ENCODE assay signal across 8 cellular contexts in the genomic region with DNA sequence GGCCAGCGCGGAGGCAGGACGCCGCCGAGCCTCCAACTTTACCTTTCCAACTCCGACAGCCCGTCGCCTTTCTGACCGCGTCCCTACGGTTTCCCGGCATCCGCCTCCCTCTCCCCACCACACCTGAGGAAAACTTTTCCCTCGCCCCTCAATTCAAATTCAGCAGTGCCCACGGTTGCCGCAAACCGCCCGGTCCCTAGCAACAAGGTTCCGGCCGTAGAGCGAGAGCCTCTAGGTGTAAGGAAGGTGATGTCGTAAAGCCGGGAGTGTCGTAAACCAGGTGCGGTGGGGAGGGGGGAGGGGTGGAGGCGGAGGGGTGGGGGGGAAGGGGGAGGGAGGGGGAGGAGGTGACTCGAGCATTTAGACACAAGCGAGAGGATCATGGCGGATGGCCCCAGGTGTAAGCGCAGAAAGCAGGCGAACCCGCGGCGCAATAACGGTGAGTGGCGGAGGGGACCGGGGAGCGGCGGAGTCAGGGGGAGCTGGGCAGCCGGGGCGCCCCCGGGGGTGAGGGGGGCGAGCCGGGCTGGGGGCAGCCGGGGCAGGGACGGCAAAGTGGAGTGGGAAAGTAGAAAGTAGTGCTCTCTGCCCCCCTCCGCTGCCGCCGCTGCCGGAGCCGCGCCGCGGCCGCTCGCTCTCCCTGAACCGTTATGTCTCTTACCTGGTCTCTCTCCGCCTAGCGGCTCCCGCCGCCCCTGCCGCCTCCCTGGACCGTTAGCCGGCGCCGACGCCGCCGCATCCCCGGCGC. TPM values are rescaled to one million over a fixed set of nuclear protein-coding genes. Genes with fewer than 3 reads are reported as not detected.
DNase-seq lines count a peak whose midpoint lies in the region; ATAC-seq, FAIRE-seq and TF ChIP-seq lines count a peak whose summit lies in the region.

A gene (plus strand): TSS at position 363 of the 748 bp plus-strand sequence. CDS start 19 bp downstream, at position 382.

- no peaks in the 10 kb centered on the region for H3K27me3 Mint-ChIP-seq in activated T-cell treated with anti-CD3 and anti-CD28 coated beads, Interleukin-2, amount 50 U/mL, for 24 hours

- H3K9me3 Mint-ChIP-seq in activated T-cell treated with anti-CD3 and anti-CD28 coated beads, Interleukin-2, amount 50 U/mL, for 24 hours: no peaks in the 10 kb centered on the region

- BruUV-seq in OCI-LY7 (replicated peaks; lab: Mats Ljungman, UMichigan): no TSS peak

- H2AFZ ChIP-seq in OCI-LY7 (ENCODE audit: low read length): peak within 1 kb of the TSS; percentile 79; the same call in 1 of the 2 replicates

- POLR2A ChIA-PET in OCI-LY7 (lab: Charles Lee): no interaction called here

- DNase-seq in D721Med (ENCODE audit: insufficient read length, low spot score): peak; percentile 29
- DNase-seq in HuH-7 (ENCODE audit: low spot score): peak; percentile 89
- peak; percentile 97 for DNase-seq in OCI-LY7 (ENCODE audit: low spot score)
- DNase-seq in activated T-cell treated with anti-CD3 and anti-CD28 coated beads, Interleukin-2, amount 50 U/mL, for 24 hours: peak; percentile 88
- peak; percentile 93 for DNase-seq in esophagus muscularis mucosa (ENCODE audit: extremely low spot score)
- peak; percentile 94 for DNase-seq in myocyte (ENCODE audit: low read depth)
- peak; percentile 69 to 90 for DNase-seq in stimulated activated CD8-positive, alpha-beta memory T cell treated with anti-CD3 and anti-CD28 coated beads, Interleukin-7, amount 100 ng/mL, for 48 hours (ENCODE audit: extremely low read depth in 1 of 2, low read depth in 1 of 2)

- peaks cover 47% of the 10 kb centered on the region for H3K4me1 Mint-ChIP-seq in activated T-cell treated with anti-CD3 and anti-CD28 coated beads, Interleukin-2, amount 50 U/mL, for 24 hours (ENCODE audit: low read depth)

- peaks cover 26% of the 10 kb centered on the region for H4K20me1 ChIP-seq in OCI-LY7 (ENCODE audit: insufficient read depth, low read length)

- no peak for TF ChIP-seq CTCF in D721Med (IDR thresholded peaks at IDR 0.05; ENCODE audit: insufficient read depth, missing control alignments)
- peak; percentile 35; the same call in 1 of the 2 replicates for TF ChIP-seq CTCF in OCI-LY7 (conservative IDR thresholded peaks at IDR 0.05; ENCODE audit: low read length)
- peak; percentile 51 to 76 (median 63) for TF ChIP-seq CTCF in esophagus muscularis mucosa (IDR thresholded peaks at IDR 0.05)

- under 1% methylated on average over 30 of the region's 71 CpGs for WGBS in esophagus muscularis mucosa

- peaks cover 23% of the 10 kb centered on the region for H3K36me3 Mint-ChIP-seq in activated T-cell treated with anti-CD3 and anti-CD28 coated beads, Interleukin-2, amount 50 U/mL, for 24 hours (ENCODE audit: low read depth)

- H3K4me1 ChIP-seq in OCI-LY7 (ENCODE audit: insufficient read depth, low read length, poor library complexity, severe bottlenecking) (peaks cover 32% of the 10 kb centered on the region), esophagus muscularis mucosa (peaks cover 7 to 34% (median 32%) of the 10 kb centered on the region in 4 donors)

- peaks cover 60% of the 10 kb centered on the region for H3K79me2 ChIP-seq in OCI-LY7 (ENCODE audit: insufficient read depth, low read depth, low read length)

- H3K9me3 ChIP-seq in OCI-LY7 (ENCODE audit: low read length) (no peaks in the 10 kb centered on the region), esophagus muscularis mucosa (no peaks in the 10 kb centered on the region)

- H3K27me3 ChIP-seq in esophagus muscularis mucosa: no peaks in the 10 kb centered on the region

- peak within 1 kb of the TSS; percentile 99 for H3K4me2 ChIP-seq in OCI-LY7 (ENCODE audit: low read length)

- no peak for FAIRE-seq in D721Med (lab: Jason Lieb, UNC)

- no peak for TF ChIP-seq EP300 in esophagus muscularis mucosa (IDR thresholded peaks at IDR 0.05)

- H3K27ac Mint-ChIP-seq in activated T-cell treated with anti-CD3 and anti-CD28 coated beads, Interleukin-2, amount 50 U/mL, for 24 hours: peak within 1 kb of the TSS; percentile 99

- peak; percentile 49 for TF ChIP-seq POLR2A in esophagus muscularis mucosa (IDR thresholded peaks at IDR 0.05; ENCODE audit: low read depth)

- H3K9me2 ChIP-seq in OCI-LY7 (ENCODE audit: insufficient read depth, low read length): no peaks in the 10 kb centered on the region

- peak within 1 kb of the TSS; percentile 94 for H3K27ac ChIP-seq in OCI-LY7 (ENCODE audit: low read depth, low read length, poor library complexity, severe bottlenecking)
- peak within 1 kb of the TSS; percentile 97 to 100 (median 98) for H3K27ac ChIP-seq in esophagus muscularis mucosa (replicated peaks in 1 of 4)

- H3K36me3 ChIP-seq in OCI-LY7 (ENCODE audit: insufficient read depth, low read length) (no peaks in the 10 kb centered on the region), esophagus muscularis mucosa (no peaks in the 10 kb centered on the region)

- H3K4me3 Mint-ChIP-seq in activated T-cell treated with anti-CD3 and anti-CD28 coated beads, Interleukin-2, amount 50 U/mL, for 24 hours: peak within 1 kb of the TSS; percentile 95

- intact Hi-C loops in OCI-LY7 (cut with micrococcal nuclease; ENCODE audit: unreplicated experiment) (loop anchor here (1.0 to 5.0 kb wide), 4 partner anchors 287 to 738 kb away; a partner anchor contains a TSS), esophagus muscularis mucosa (cut with DNase I) (loop anchor here (2.0 kb wide), 1 partner anchor 186 kb away; no protein-coding TSS in a partner anchor)

- peak; percentile 31 for ATAC-seq in GM21423 (IDR thresholded peaks at IDR 0.05; ENCODE audit: unreplicated experiment)

- CTCF ChIA-PET in OCI-LY7 (lab: Charles Lee; ENCODE audit: unreplicated experiment): no interaction called here

- peak within 1 kb of the TSS; percentile 97 for H3K4me3 ChIP-seq in OCI-LY7 (ENCODE audit: low read depth, low read length, poor library complexity, severe bottlenecking)
- H3K4me3 ChIP-seq in esophagus muscularis mucosa: peak within 1 kb of the TSS; percentile 91 to 99 (median 96)

RNA-seq across cellular contexts. Expression of the gene that starts here (rescaled TPM):
- total RNA-seq in OCI-LY7 (2014; rRNA removed; shearing (Covaris generic)): 27.6 and 33.2 TPM in 2 replicates
- total RNA-seq in OCI-LY7 (2022): 41.9 and 47.7 TPM in 2 replicates
- 100 to 1,000 TPM; 124 to 189 (median 154) TPM for total RNA-seq in esophagus muscularis mucosa
- 147 and 186 TPM in 2 replicates for total RNA-seq in myocyte
- polyA plus RNA-seq in myocyte (2012): 31.5 TPM

Comparison
In these comparisons a context has a peak if more than half of its experiments do, and no peak if none do; other contexts are left out.
1. Peak in every context shown above with its lines: DNase-seq, ATAC-seq, H3K4me3 ChIP-seq and H3K27ac ChIP-seq.
2. DNase-seq: peak in every context shown above with its lines; median percentile 97 in OCI-LY7; 94 in myocyte; 93 in esophagus muscularis mucosa; 89 in HuH-7; 88 in activated T-cell treated with anti-CD3 and anti-CD28 coated beads, Interleukin-2, amount 50 U/mL, for 24 hours; 80 in stimulated activated CD8-positive, alpha-beta memory T cell treated with anti-CD3 and anti-CD28 coated beads, Interleukin-7, amount 100 ng/mL, for 48 hours; 29 in D721Med.